ENCODE assay signal across 10 cellular contexts in genomic region chr3:10702961-10703740, GRCh38.
DNase-seq lines count a peak whose midpoint lies in the region; ATAC-seq and TF ChIP-seq lines count a peak whose summit lies in the region.
"Had no signal": no experiment of that assay in that cellular context is flagged by ENCODE, and none has a peak within 500 bp of the region (broad histone marks: within the 10 kb centered on the region; RNA-seq: fewer than 3 reads in every experiment).

No MANE protein-coding gene starts in this region.

- peak overlapping the region; percentile 52 for H3K4me2 ChIP-seq in H9 (ENCODE audit: insufficient read depth, insufficient read length, low read length)

- H3K9ac ChIP-seq in H9 (ENCODE audit: extremely low read depth, insufficient read length, low read length), result no peak overlapping the region

- peaks cover 3% of the 10 kb centered on the region; the same call in 1 of the 2 replicates for H3K4me1 ChIP-seq in H9 (ENCODE audit: insufficient read depth, low read length)
- H3K4me1 ChIP-seq in left lung, result no peaks in the 10 kb centered on the region

- no peak overlapping the region for H3K23ac ChIP-seq in H9 (ENCODE audit: insufficient read length, low read depth, low read length)

- no peak overlapping the region for H2BK20ac ChIP-seq in H9 (ENCODE audit: low read depth, low read length, poor library complexity, severe bottlenecking)

- no peak overlapping the region for H3K4me3 ChIP-seq in left lung
- H3K4me3 ChIP-seq in foreskin fibroblast (ENCODE audit: low read depth in 1 of 2, low read length in 2 of 2), result no peak overlapping the region

- H4K5ac ChIP-seq in H9 (ENCODE audit: insufficient read length, low read depth, low read length), result no peak overlapping the region

- H2BK12ac ChIP-seq in H9 (ENCODE audit: insufficient read length, low read depth, low read length), result no peak overlapping the region

- intact Hi-C loops in left lung (cut with DNase I), result no loop called here

- no peak overlapping the region for H2AK5ac ChIP-seq in H9 (ENCODE audit: insufficient read length, low read length)

- H3K18ac ChIP-seq in H9 (ENCODE audit: insufficient read length, low read depth, low read length), result no peak overlapping the region

- H3K23me2 ChIP-seq in H9 (ENCODE audit: insufficient read length, low read depth, low read length, poor library complexity, severe bottlenecking), result peaks cover 4% of the 10 kb centered on the region

- DNase-seq in CD1c-positive myeloid dendritic cell (ENCODE audit: extremely low spot score) (peak; percentile 11), H9 (peak; percentile 91), WTC11 (ENCODE audit: low spot score) (peak; percentile 92), iris pigment epithelial cell (ENCODE audit: low read depth) (peak; percentile 18), NCI-H128 (lab: John Stamatoyannopoulos, UW; ENCODE audit: unreplicated experiment) (no peak), left lung (no peak), foreskin fibroblast (no peak)
- DNase-seq: aorta; stimulated activated naive CD4-positive, alpha-beta T cell treated with Interleukin-2 at 50 U/mL for 16 hours had no signal

- peak overlapping the region; percentile 85 for H2AFZ ChIP-seq in H9 (ENCODE audit: low read length)

- ATAC-seq in WTC11, result peak; percentile 93
- ATAC-seq in GM21528 (IDR thresholded peaks at IDR 0.05; ENCODE audit: low FRiP score, unreplicated experiment), result no peak
- ATAC-seq in left lung, result no peak

- H2BK15ac ChIP-seq in H9 (ENCODE audit: low read depth, low read length), result no peak overlapping the region

- no peaks in the 10 kb centered on the region; a peak in 2 of 5 replicates for H3K9me3 Mint-ChIP-seq in H9
- H3K9me3 Mint-ChIP-seq in WTC11, result no peaks in the 10 kb centered on the region

- no peaks in the 10 kb centered on the region for H3K36me3 ChIP-seq in left lung

- H2BK120ac ChIP-seq in H9 (ENCODE audit: low read depth, low read length, poor library complexity, severe bottlenecking), result no peak overlapping the region

- H3K4me3 Mint-ChIP-seq in H9, result peak overlapping the region; percentile 57 to 71
- H3K4me3 Mint-ChIP-seq in WTC11, result peak overlapping the region; percentile 67

- H4K8ac ChIP-seq in H9 (replicated peaks; ENCODE audit: insufficient read length, low read depth, low read length), result no peak overlapping the region

- H3K27me3 ChIP-seq in H9 (ENCODE audit: insufficient read depth, low read length) (peaks cover 11% of the 10 kb centered on the region; the same call in 1 of the 2 replicates), left lung (peaks cover 27 to 85% of the 10 kb centered on the region in 2 donors)

- H3K9me3 ChIP-seq in H9 (ENCODE audit: control insufficient read depth, low read depth, low read length) (no peaks in the 10 kb centered on the region), left lung (no peaks in the 10 kb centered on the region)

- no peak overlapping the region for H3T11ph ChIP-seq in H9 (ENCODE audit: low read length)

- H3K79me2 ChIP-seq in H9 (ENCODE audit: insufficient read depth, low read length), result no peaks in the 10 kb centered on the region

- no peak overlapping the region for H3K56ac ChIP-seq in H9 (ENCODE audit: insufficient read length, low read depth, low read length)

- CTCF ChIA-PET in WTC11 (lab: Charles Lee), result interaction anchor here (0.5 to 1.7 kb wide), 3 partner anchors 35 to 381 kb away, joined by 3 to 10 read pairs (median 3); no protein-coding TSS in a partner anchor

- no peak overlapping the region for H3K27ac ChIP-seq in H9 (ENCODE audit: insufficient read length, low read depth, low read length)
- no peak overlapping the region for H3K27ac ChIP-seq in left lung

- no peaks in the 10 kb centered on the region for H4K20me1 ChIP-seq in H9 (ENCODE audit: control insufficient read depth, insufficient read depth, insufficient read length)

- POLR2A ChIA-PET in WTC11 (lab: Charles Lee), result no interaction called here

- peaks cover 25 to 29% of the 10 kb centered on the region in 2 experiments for H3K4me1 Mint-ChIP-seq in H9
- H3K4me1 Mint-ChIP-seq in WTC11, result peaks cover 24% of the 10 kb centered on the region

- H3K27me3 Mint-ChIP-seq in H9 (ENCODE audit: low read depth) (peaks cover 76% of the 10 kb centered on the region), WTC11 (ENCODE audit: low read depth) (peaks cover 63% of the 10 kb centered on the region)

- H3K27ac Mint-ChIP-seq in H9 (no peak overlapping the region), WTC11 (no peak overlapping the region)

- H3K14ac ChIP-seq in H9 (ENCODE audit: insufficient read depth, low read length), result no peak overlapping the region

- no CpG with 5 or more reads among the region's 14 CpGs for WGBS in H9 (ENCODE audit: extremely low coverage, insufficient read length, low lambda C conversion rate)

- TF ChIP-seq CTCF in H9 (conservative IDR thresholded peaks at IDR 0.05) (no peak), WTC11 (IDR thresholded peaks at IDR 0.05) (no peak), left lung (IDR thresholded peaks at IDR 0.05) (no peak), foreskin fibroblast (IDR thresholded peaks at IDR 0.05; ENCODE audit: low read depth, low read length) (no peak)

- no peaks in the 10 kb centered on the region for H3K79me1 ChIP-seq in H9 (ENCODE audit: insufficient read depth, low read depth, low read length, poor library complexity, severe bottlenecking)

- H3K4ac ChIP-seq in H9 (ENCODE audit: low read depth, low read length), result no peak overlapping the region

- H2BK5ac ChIP-seq in H9 (ENCODE audit: insufficient read length, low read length), result no peak overlapping the region

- H3K36me3 Mint-ChIP-seq in H9 (ENCODE audit: insufficient read depth in 1 of 3, low read depth in 3 of 3), result no peaks in the 10 kb centered on the region
- H3K36me3 Mint-ChIP-seq in WTC11, result no peaks in the 10 kb centered on the region

- H4K91ac ChIP-seq in H9 (ENCODE audit: insufficient read length, low read depth, low read length), result no peak overlapping the region

TF ChIP-seq in WTC11, 78 proteins besides CTCF, POLR2A, EP300 and RAD21:
- no peak for TF ChIP-seq ARID4B (CRISPR knock-in tag; IDR thresholded peaks at IDR 0.05; ENCODE audit: borderline replicate concordance)
- peak; percentile 44 for TF ChIP-seq SP1 (CRISPR knock-in tag; conservative IDR thresholded peaks at IDR 0.05)
- TF ChIP-seq CREM (CRISPR knock-in tag; IDR thresholded peaks at IDR 0.05), result no peak
- 0 out of 2 replicates have a peak, but pooled peaks have one; percentile 24 for TF ChIP-seq NFYB (CRISPR knock-in tag; conservative IDR thresholded peaks at IDR 0.05; ENCODE audit: low read depth)

Comparison
In these comparisons a context has a peak if more than half of its experiments do, and no peak if none do; other contexts are left out.
1. DNase-seq: peak in CD1c-positive myeloid dendritic cell (single experiment), H9 (single experiment), WTC11 (single experiment) and iris pigment epithelial cell (single experiment); none in NCI-H128 (single experiment), left lung (0 of 2) and foreskin fibroblast (0 of 2).